ENCODE assay signal across 9 cellular contexts in the genomic region with DNA sequence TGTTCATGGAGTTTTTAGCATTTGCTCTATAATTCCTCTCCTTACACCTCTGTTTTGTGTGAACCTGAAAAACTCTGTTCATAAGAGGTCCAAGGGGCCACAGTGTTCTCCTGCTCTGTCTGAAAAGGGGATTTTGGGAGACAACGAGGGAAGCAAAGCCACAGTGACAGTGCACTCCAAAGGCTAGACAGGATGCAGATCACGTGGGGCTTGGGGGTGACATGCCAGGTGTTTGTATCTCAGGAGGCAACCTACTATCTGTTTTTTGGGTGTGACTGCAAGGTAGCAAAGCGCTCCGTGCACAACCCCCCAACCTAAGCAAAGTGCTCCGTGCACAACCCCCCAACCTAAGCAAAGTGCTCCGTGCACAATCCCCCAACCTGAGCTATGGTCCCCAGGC. TPM values are rescaled to one million over a fixed set of nuclear protein-coding genes. Genes with fewer than 3 reads are reported as not detected.
DNase-seq lines count a peak whose midpoint lies in the region; ATAC-seq, FAIRE-seq and TF ChIP-seq lines count a peak whose summit lies in the region.
"Had no signal": no experiment of that assay in that cellular context is flagged by ENCODE, and none has a peak within 500 bp of the region (broad histone marks: within the 10 kb centered on the region; RNA-seq: fewer than 3 reads in every experiment).

No MANE protein-coding gene starts in this region.

- H3K27ac ChIP-seq in AG04450 (ENCODE audit: low read depth, low read length), result peak overlapping the region; percentile 89
- peak overlapping the region; percentile 50 for H3K27ac ChIP-seq in GM12878 (ENCODE audit: control insufficient read depth, insufficient read depth)
- peak overlapping the region in 2 of 4 donors; percentile 85 to 93 for H3K27ac ChIP-seq in gastrocnemius medialis

- POLR2A ChIA-PET in AG04450 (lab: Yijun Ruan, JAX), result interaction anchor here (0.7 to 2.3 kb wide), 4 partner anchors 8 to 78 kb away, joined by 3 to 16 read pairs (median 9); a partner anchor contains a TSS
- POLR2A ChIA-PET in GM12878 (lab: Charles Lee), result interaction anchor here (0.6 to 2.5 kb wide), 7 partner anchors 15 to 259 kb away, joined by 3 to 13 read pairs (median 7); a partner anchor contains a TSS

- H3K9me3 ChIP-seq in AG04450 (ENCODE audit: control insufficient read depth, insufficient read depth, low read length) (no peaks in the 10 kb centered on the region; the same call in none of the 2 replicates), GM12878 (replicated peaks; ENCODE audit: control insufficient read depth, insufficient read depth, low read length) (no peaks in the 10 kb centered on the region), gastrocnemius medialis (no peaks in the 10 kb centered on the region)

- no peak overlapping the region for H3K9ac ChIP-seq in GM12878 (ENCODE audit: control insufficient read depth, insufficient read depth, low read length)

- H3K9me3 Mint-ChIP-seq in naive B cell, result no peaks in the 10 kb centered on the region

- H3K4me1 ChIP-seq in GM12878 (ENCODE audit: control insufficient read depth, insufficient read depth, low read length) (peaks cover 38% of the 10 kb centered on the region), gastrocnemius medialis (peaks cover 23 to 30% of the 10 kb centered on the region in 2 donors)

- TF ChIP-seq RAD21 in Ishikawa (IDR thresholded peaks at IDR 0.05; ENCODE audit: low read depth), result no peak
- no peak for TF ChIP-seq RAD21 in GM12878 (IDR thresholded peaks at IDR 0.05; ENCODE audit: insufficient read depth, low read depth, low read length)

- peak overlapping the region; percentile 14 to 92 (median 79) for H3K27ac Mint-ChIP-seq in naive B cell

- peaks cover 47 to 65% (median 56%) of the 10 kb centered on the region in 3 donors for H3K4me1 Mint-ChIP-seq in naive B cell

- no peak for FAIRE-seq in GM12878 (lab: Jason Lieb, UNC)

- H3K4me2 ChIP-seq in GM12878 (ENCODE audit: control insufficient read depth, insufficient read depth), result peak overlapping the region; percentile 75

- no peak for ATAC-seq in GM12878
- ATAC-seq in naive B cell (ENCODE audit: low read depth in 2 of 2), result no peak
- no peak for ATAC-seq in gastrocnemius medialis
- ATAC-seq in HG03565 (IDR thresholded peaks at IDR 0.05; ENCODE audit: unreplicated experiment), result no peak
- ATAC-seq: Panc1 had no signal

- CTCF ChIA-PET in AG04450 (lab: Charles Lee), result interaction anchor here (1.2 to 1.3 kb wide), 2 partner anchors 141 to 142 kb away, joined by 3 read pairs; a partner anchor contains a TSS
- CTCF ChIA-PET in GM12878 (lab: Yijun Ruan, JAX), result interaction anchor here (1.1 to 3.9 kb wide), 6 partner anchors 33 to 112 kb away, joined by 3 to 21 read pairs (median 4); a partner anchor contains a TSS

- in situ Hi-C loops in GM12878 (cut with MboI) (no loop called here), gastrocnemius medialis (cut with MboI; ENCODE audit: low sequenced_read_pairs in 4 of 4) (no loop called here)

- RAD21 ChIA-PET in GM12878 (lab: Charles Lee; ENCODE audit: unreplicated experiment), result interaction anchor here (0.6 to 2.6 kb wide), 7 partner anchors 17 to 147 kb away, joined by 4 to 13 read pairs (median 9); a partner anchor contains a TSS

- TF ChIP-seq CTCF in AG04450 (IDR thresholded peaks at IDR 0.05; ENCODE audit: low read depth, low read length), result no peak
- TF ChIP-seq CTCF in GM12878 (IDR thresholded peaks at IDR 0.05 in 2 of 3, conservative IDR thresholded peaks at IDR 0.05 in 1 of 3; ENCODE audit: control insufficient read depth in 2 of 3, extremely low read depth in 1 of 3, insufficient read depth in 1 of 3, low read depth in 3 of 3, low read length in 3 of 3), result no peak
- no peak for TF ChIP-seq CTCF in gastrocnemius medialis (IDR thresholded peaks at IDR 0.05 in 4 of 5, conservative IDR thresholded peaks at IDR 0.05 in 1 of 5)

- peak overlapping the region; percentile 76 for H2AFZ ChIP-seq in GM12878 (ENCODE audit: control insufficient read depth, low read depth, low read length)

- H3K79me2 ChIP-seq in GM12878 (ENCODE audit: control insufficient read depth, insufficient read depth, low read length), result no peaks in the 10 kb centered on the region

- intact Hi-C loops in GM12878 (cut with micrococcal nuclease; ENCODE audit: unreplicated experiment) (no loop called here), head of caudate nucleus (cut with DNase I) (loop anchor here (5.0 kb wide), 1 partner anchor 75 kb away; a partner anchor contains a TSS), gastrocnemius medialis (cut with DNase I; ENCODE audit: low total_unique reads) (no loop called here)

- H3K4me3 Mint-ChIP-seq in naive B cell, result peak overlapping the region in 7 of 8 donors; percentile 53 to 83 (median 73)

- SMC1A ChIA-PET in GM12878 (lab: Charles Lee; ENCODE audit: uncharacterized antibody, unreplicated experiment), result interaction anchor here (0.6 to 3.7 kb wide), 5 partner anchors 8 to 1334 kb away, joined by 4 to 13 read pairs (median 6); no protein-coding TSS in a partner anchor

- no TSS peak for BruUV-seq in GM12878 (replicated peaks; lab: Mats Ljungman, UMichigan)

- TF ChIP-seq POLR2A in GM12878 (IDR thresholded peaks at IDR 0.05; ENCODE audit: low read depth, low read length) (no peak), gastrocnemius medialis (IDR thresholded peaks at IDR 0.05) (no peak)

- TF ChIP-seq EP300 in Ishikawa (IDR thresholded peaks at IDR 0.05; ENCODE audit: borderline replicate concordance) (no peak), GM12878 (IDR thresholded peaks at IDR 0.05; ENCODE audit: borderline replicate concordance in 1 of 2, control insufficient read depth in 1 of 2, low read depth in 2 of 2, low read length in 2 of 2) (no peak)

- no peak for DNase-seq in AG04450 (ENCODE audit: low read depth, low spot score)
- no peak for DNase-seq in GM12878 (ENCODE audit: low read depth, low spot score)
- DNase-seq in naive B cell, result no peak
- no peak for DNase-seq in head of caudate nucleus
- DNase-seq in NCI-H187 treated with DMSO at 0.1 percent for 48 hours (lab: John Stamatoyannopoulos, UW), result no peak
- DNase-seq in gastrocnemius medialis, result no peak

- no peak overlapping the region for H3K4me3 ChIP-seq in AG04450 (ENCODE audit: low read depth, low read length)
- no peak overlapping the region for H3K4me3 ChIP-seq in GM12878
- no peak overlapping the region for H3K4me3 ChIP-seq in gastrocnemius medialis

- H4K20me1 ChIP-seq in GM12878 (ENCODE audit: control insufficient read depth, insufficient read depth), result no peaks in the 10 kb centered on the region

- 67% methylated on average over 6 of the region's 6 CpGs for WGBS in GM12878 (ENCODE audit: insufficient coverage, insufficient replicate concordance, low lambda C conversion rate, missing lambda C conversion rate)

- H3K27me3 ChIP-seq in AG04450 (ENCODE audit: control insufficient read depth, insufficient read depth, low read length) (no peaks in the 10 kb centered on the region), GM12878 (replicated peaks in 1 of 2; ENCODE audit: control insufficient read depth in 2 of 2, insufficient read depth in 2 of 2, low read length in 1 of 2) (no peaks in the 10 kb centered on the region), gastrocnemius medialis (no peaks in the 10 kb centered on the region)

- H3K36me3 ChIP-seq in GM12878 (ENCODE audit: control insufficient read depth in 2 of 2, insufficient read depth in 2 of 2, low read length in 1 of 2), result no peaks in the 10 kb centered on the region
- no peaks in the 10 kb centered on the region for H3K36me3 ChIP-seq in gastrocnemius medialis

- no peaks in the 10 kb centered on the region for H3K36me3 Mint-ChIP-seq in naive B cell

- H3K27me3 Mint-ChIP-seq in naive B cell, result no peaks in the 10 kb centered on the region

RNA-seq across cellular contexts. Expression of a gene that starts 5.1 kb away (rescaled TPM):
- polyA plus RNA-seq in AG04450 (2011; rRNA removed) (86.3 and 119 TPM in 2 replicates), GM12878 (2011; rRNA removed) (83.6 and 113 TPM in 2 replicates), GM12878 (2014; fragmentation: Illumina TruSeq; extraction: Trizol) (250 and 254 TPM in 2 replicates), GM12878 (2014; fragmentation: Nextera tagmentation; extraction: Ambion mirVana) (100 to 1,000 TPM in 1 of 2 experiments, 10 to 100 TPM in 1; 58.6 to 109 TPM), GM12878 (2014; rRNA removed) (179 and 208 TPM in 2 replicates), GM12878 (2016; fragmentation: Nextera tagmentation; extraction: Ambion mirVana) (100 to 1,000 TPM in 1 of 2 experiments, 10 to 100 TPM in 1; 99.6 to 109 TPM), naive B cell (ENCODE audit: low read depth in 6 of 6) (10 to 100 TPM; 26.6 to 67.1 (median 44.5) TPM)
- 235 and 284 TPM in 2 replicates for polyA minus RNA-seq in AG04450 (2011; rRNA and poly(A)+ RNA removed)
- 232 and 247 TPM in 2 replicates for total RNA-seq in GM12878 (2013; cell fraction: nucleolus; rRNA removed)
- total RNA-seq in GM12878 (2014; rRNA removed) (303 and 304 TPM in 2 replicates), GM12878 (2014; rRNA removed; fragmentation: Illumina TruSeq; extraction: Trizol) (182 and 184 TPM in 2 replicates), GM12878 (2021) (323 and 342 TPM in 2 replicates), gastrocnemius medialis (100 to 1,000 TPM; 128 to 173 (median 148) TPM)
- 145 TPM for polyA plus RNA-seq in GM12878 (2011; ENCODE audit: low read depth)
- 141 and 175 TPM in 2 replicates for polyA plus RNA-seq in GM12878 (2011; cell fraction: cytosol; rRNA removed)
- polyA plus RNA-seq in GM12878 (2011; cell fraction: nucleus; rRNA removed), result 211 and 406 TPM in 2 replicates
- 107 and 108 TPM in 2 replicates for polyA plus RNA-seq in GM12878 (2012)
- 223 and 229 TPM in 2 replicates for polyA minus RNA-seq in GM12878 (2011; rRNA and poly(A)+ RNA removed)
- polyA minus RNA-seq in GM12878 (2011; cell fraction: cytosol; rRNA and poly(A)+ RNA removed), result 125 and 140 TPM in 2 replicates
- polyA minus RNA-seq in GM12878 (2011; cell fraction: nucleus; rRNA and poly(A)+ RNA removed), result 64.0 and 145 TPM in 2 replicates

RNA-seq across cellular contexts. Expression of a gene that starts 23.5 kb away (rescaled TPM):
- polyA plus RNA-seq in AG04450 (2011; rRNA removed), result not detected in 2 replicates
- not detected in 2 replicates for polyA minus RNA-seq in AG04450 (2011; rRNA and poly(A)+ RNA removed)
- total RNA-seq in GM12878 (2013; cell fraction: nucleolus; rRNA removed), result 21.8 and 24.3 TPM in 2 replicates
- total RNA-seq in GM12878 (2014; rRNA removed), result 4.1 and 4.6 TPM in 2 replicates
- 2.0 and 2.1 TPM in 2 replicates for total RNA-seq in GM12878 (2014; rRNA removed; fragmentation: Illumina TruSeq; extraction: Trizol)
- 7.9 and 8.2 TPM in 2 replicates for total RNA-seq in GM12878 (2021)
- polyA plus RNA-seq in GM12878 (2011; ENCODE audit: low read depth), result 2.0 TPM
- 4.2 and 5.7 TPM in 2 replicates for polyA plus RNA-seq in GM12878 (2011; rRNA removed)
- polyA plus RNA-seq in GM12878 (2011; cell fraction: cytosol; rRNA removed), result 10.9 and 12.6 TPM in 2 replicates
- 7.1 and 8.7 TPM in 2 replicates for polyA plus RNA-seq in GM12878 (2011; cell fraction: nucleus; rRNA removed)
- 2.7 and 5.0 TPM in 2 replicates for polyA plus RNA-seq in GM12878 (2012)
- 4.5 and 5.2 TPM in 2 replicates for polyA plus RNA-seq in GM12878 (2014; fragmentation: Illumina TruSeq; extraction: Trizol)
- 1 to 10 TPM; 1.3 to 1.7 TPM for polyA plus RNA-seq in GM12878 (2014; fragmentation: Nextera tagmentation; extraction: Ambion mirVana)
- 6.1 and 7.2 TPM in 2 replicates for polyA plus RNA-seq in GM12878 (2014; rRNA removed)
- polyA plus RNA-seq in GM12878 (2016; fragmentation: Nextera tagmentation; extraction: Ambion mirVana), result 1 to 10 TPM; 5.4 to 5.6 TPM
- polyA minus RNA-seq in GM12878 (2011; rRNA and poly(A)+ RNA removed), result 6.6 and 10.1 TPM in 2 replicates
- 6.5 and 8.4 TPM in 2 replicates for polyA minus RNA-seq in GM12878 (2011; cell fraction: cytosol; rRNA and poly(A)+ RNA removed)
- polyA minus RNA-seq in GM12878 (2011; cell fraction: nucleus; rRNA and poly(A)+ RNA removed), result 3.3 and 6.4 TPM in 2 replicates
- polyA plus RNA-seq in naive B cell (ENCODE audit: low read depth in 6 of 6), result 10 to 100 TPM; 25.2 to 69.9 (median 40.1) TPM
- total RNA-seq in gastrocnemius medialis, result under 1 TPM; 0.17 to 0.75 (median 0.47) TPM

RNA-seq across cellular contexts. Expression of a gene that starts 35.0 kb away (rescaled TPM):
- polyA plus RNA-seq in AG04450 (2011; rRNA removed), result 0.41 and 0.64 TPM in 2 replicates
- polyA minus RNA-seq in AG04450 (2011; rRNA and poly(A)+ RNA removed), result 0.78 TPM in 1 of 2 replicates, not detected in the other
- total RNA-seq in GM12878 (2013; cell fraction: nucleolus; rRNA removed), result 4.5 and 4.9 TPM in 2 replicates
- 0.27 and 1.1 TPM in 2 replicates for total RNA-seq in GM12878 (2014; rRNA removed)
- 0.69 and 1.1 TPM in 2 replicates for total RNA-seq in GM12878 (2014; rRNA removed; fragmentation: Illumina TruSeq; extraction: Trizol)
- total RNA-seq in GM12878 (2021), result 1.4 and 1.8 TPM in 2 replicates
- polyA plus RNA-seq in GM12878 (2011; ENCODE audit: low read depth), result 0.55 TPM
- polyA plus RNA-seq in GM12878 (2011; rRNA removed), result 0.80 and 0.84 TPM in 2 replicates
- 0.94 and 1.2 TPM in 2 replicates for polyA plus RNA-seq in GM12878 (2011; cell fraction: cytosol; rRNA removed)
- polyA plus RNA-seq in GM12878 (2011; cell fraction: nucleus; rRNA removed), result 4.5 and 4.6 TPM in 2 replicates
- polyA plus RNA-seq in GM12878 (2012), result 0.73 and 1.9 TPM in 2 replicates
- 0.75 and 1.5 TPM in 2 replicates for polyA plus RNA-seq in GM12878 (2014; fragmentation: Illumina TruSeq; extraction: Trizol)
- polyA plus RNA-seq in GM12878 (2014; fragmentation: Nextera tagmentation; extraction: Ambion mirVana), result under 1 TPM; 0.64 to 0.80 TPM
- polyA plus RNA-seq in GM12878 (2014; rRNA removed), result 0.80 and 0.94 TPM in 2 replicates
- 1 to 10 TPM in 1 of 2 experiments, under 1 TPM in 1; 0.54 to 1.3 TPM for polyA plus RNA-seq in GM12878 (2016; fragmentation: Nextera tagmentation; extraction: Ambion mirVana)
- polyA minus RNA-seq in GM12878 (2011; rRNA and poly(A)+ RNA removed), result 1.3 and 3.7 TPM in 2 replicates
- polyA minus RNA-seq in GM12878 (2011; cell fraction: cytosol; rRNA and poly(A)+ RNA removed), result not detected in 2 replicates
- 2.3 and 2.4 TPM in 2 replicates for polyA minus RNA-seq in GM12878 (2011; cell fraction: nucleus; rRNA and poly(A)+ RNA removed)
- 10 to 100 TPM in 1 of 6 donors, 1 to 10 TPM in 5; 3.8 to 11.0 (median 8.9) TPM for polyA plus RNA-seq in naive B cell (ENCODE audit: low read depth in 6 of 6)
- total RNA-seq in gastrocnemius medialis, result under 1 TPM in 3 of 4 donors, not detected in 1; 0.27 to 0.71 (median 0.65) TPM

RNA-seq across cellular contexts. Expression of a gene that starts 44.2 kb away (rescaled TPM):
- polyA plus RNA-seq in AG04450 (2011; rRNA removed) (35.7 and 41.3 TPM in 2 replicates), GM12878 (2011; rRNA removed) (74.7 and 91.2 TPM in 2 replicates), GM12878 (2014; fragmentation: Illumina TruSeq; extraction: Trizol) (116 and 121 TPM in 2 replicates), GM12878 (2014; fragmentation: Nextera tagmentation; extraction: Ambion mirVana) (10 to 100 TPM; 26.5 to 27.3 TPM), GM12878 (2014; rRNA removed) (96.9 and 98.8 TPM in 2 replicates), GM12878 (2016; fragmentation: Nextera tagmentation; extraction: Ambion mirVana) (100 to 1,000 TPM; 112 to 114 TPM), naive B cell (ENCODE audit: low read depth in 6 of 6) (10 to 100 TPM; 11.7 to 27.6 (median 17.5) TPM)
- polyA minus RNA-seq in AG04450 (2011; rRNA and poly(A)+ RNA removed), result 31.7 and 43.9 TPM in 2 replicates
- total RNA-seq in GM12878 (2013; cell fraction: nucleolus; rRNA removed), result 92.6 and 92.8 TPM in 2 replicates
- total RNA-seq in GM12878 (2014; rRNA removed) (93.6 and 97.4 TPM in 2 replicates), GM12878 (2014; rRNA removed; fragmentation: Illumina TruSeq; extraction: Trizol) (61.3 and 62.3 TPM in 2 replicates), GM12878 (2021) (99.1 and 102 TPM in 2 replicates), gastrocnemius medialis (10 to 100 TPM; 25.7 to 63.3 (median 45.3) TPM)
- 48.7 TPM for polyA plus RNA-seq in GM12878 (2011; ENCODE audit: low read depth)
- polyA plus RNA-seq in GM12878 (2011; cell fraction: cytosol; rRNA removed), result 67.5 and 81.8 TPM in 2 replicates
- polyA plus RNA-seq in GM12878 (2011; cell fraction: nucleus; rRNA removed), result 193 and 252 TPM in 2 replicates
- polyA plus RNA-seq in GM12878 (2012), result 40.1 and 60.0 TPM in 2 replicates
- 36.6 and 67.0 TPM in 2 replicates for polyA minus RNA-seq in GM12878 (2011; rRNA and poly(A)+ RNA removed)
- polyA minus RNA-seq in GM12878 (2011; cell fraction: cytosol; rRNA and poly(A)+ RNA removed), result 19.4 and 32.1 TPM in 2 replicates
- 30.7 and 68.6 TPM in 2 replicates for polyA minus RNA-seq in GM12878 (2011; cell fraction: nucleus; rRNA and poly(A)+ RNA removed)

RNA-seq across cellular contexts. Expression of a gene that starts 50.7 kb away (rescaled TPM):
- polyA plus RNA-seq in AG04450 (2011; rRNA removed) (58.6 and 66.6 TPM in 2 replicates), GM12878 (2011; rRNA removed) (53.9 and 63.8 TPM in 2 replicates), GM12878 (2014; fragmentation: Illumina TruSeq; extraction: Trizol) (33.8 and 39.5 TPM in 2 replicates), GM12878 (2014; fragmentation: Nextera tagmentation; extraction: Ambion mirVana) (1 to 10 TPM; 7.2 to 8.9 TPM), GM12878 (2014; rRNA removed) (22.6 and 24.2 TPM in 2 replicates), GM12878 (2016; fragmentation: Nextera tagmentation; extraction: Ambion mirVana) (10 to 100 TPM; 18.4 to 22.5 TPM), naive B cell (ENCODE audit: low read depth in 6 of 6) (100 to 1,000 TPM in 4 of 6 donors, 10 to 100 TPM in 2; 93.5 to 139 (median 112) TPM)
- 20.0 and 23.4 TPM in 2 replicates for polyA minus RNA-seq in AG04450 (2011; rRNA and poly(A)+ RNA removed)
- 68.2 and 72.6 TPM in 2 replicates for total RNA-seq in GM12878 (2013; cell fraction: nucleolus; rRNA removed)
- total RNA-seq in GM12878 (2014; rRNA removed) (21.7 and 23.7 TPM in 2 replicates), GM12878 (2014; rRNA removed; fragmentation: Illumina TruSeq; extraction: Trizol) (20.9 and 21.8 TPM in 2 replicates), GM12878 (2021) (20.1 and 21.6 TPM in 2 replicates), gastrocnemius medialis (10 to 100 TPM; 12.8 to 28.9 (median 19.7) TPM)
- 33.3 TPM for polyA plus RNA-seq in GM12878 (2011; ENCODE audit: low read depth)
- polyA plus RNA-seq in GM12878 (2011; cell fraction: cytosol; rRNA removed), result 34.7 and 41.0 TPM in 2 replicates
- polyA plus RNA-seq in GM12878 (2011; cell fraction: nucleus; rRNA removed), result 128 and 163 TPM in 2 replicates
- 36.0 and 39.8 TPM in 2 replicates for polyA plus RNA-seq in GM12878 (2012)
- polyA minus RNA-seq in GM12878 (2011; rRNA and poly(A)+ RNA removed), result 12.8 and 18.6 TPM in 2 replicates
- 4.9 and 6.7 TPM in 2 replicates for polyA minus RNA-seq in GM12878 (2011; cell fraction: cytosol; rRNA and poly(A)+ RNA removed)
- polyA minus RNA-seq in GM12878 (2011; cell fraction: nucleus; rRNA and poly(A)+ RNA removed), result 8.5 and 11.8 TPM in 2 replicates
